ENCODE assay signal across 9 cellular contexts in the genomic region with DNA sequence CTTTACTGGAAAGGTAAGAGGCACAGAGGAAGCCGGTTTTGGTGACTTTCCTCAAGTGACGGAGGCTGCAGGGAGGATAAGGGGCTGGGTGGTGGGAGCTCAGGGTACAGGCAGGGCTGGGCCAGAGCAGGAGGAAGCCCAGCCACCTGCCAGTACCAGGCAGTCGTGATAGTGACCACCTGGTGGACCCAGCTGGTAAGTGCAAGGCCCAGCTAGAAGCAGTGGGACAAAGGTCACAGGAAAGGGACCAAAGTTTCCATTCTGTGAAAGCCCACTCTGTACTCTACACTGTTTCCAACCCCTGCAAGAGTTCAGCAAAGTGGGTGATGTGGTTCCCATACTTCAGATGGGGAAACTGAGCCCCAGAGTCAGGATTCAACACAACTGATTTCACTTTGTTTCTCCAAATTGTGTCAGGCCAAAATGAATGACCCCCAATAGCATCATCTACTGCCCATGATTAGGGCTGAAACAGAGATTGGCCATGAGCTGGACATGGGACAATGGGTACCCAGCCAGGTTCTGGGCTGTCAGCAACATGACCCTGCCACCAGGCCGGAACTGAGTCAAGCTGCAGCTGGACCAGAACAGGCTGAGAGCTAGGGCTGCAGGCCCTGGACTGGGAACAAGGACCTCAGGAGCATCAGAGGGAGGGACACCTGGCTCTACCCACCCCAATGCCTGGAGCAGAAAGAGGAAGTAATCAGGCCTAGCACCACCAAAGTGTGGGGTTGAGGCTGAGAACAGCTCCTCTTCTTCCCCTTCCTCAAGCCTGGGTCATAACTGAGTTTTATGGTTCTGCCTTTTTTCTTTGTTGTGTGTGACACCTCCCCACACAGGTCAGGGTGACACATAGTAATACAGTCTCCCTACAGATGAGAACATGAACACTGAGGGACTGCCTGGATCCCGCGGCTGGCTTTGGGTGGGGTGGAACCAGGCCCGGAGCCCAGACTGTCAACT. TPM values are rescaled to one million over a fixed set of nuclear protein-coding genes. Genes with fewer than 3 reads are reported as not detected.
DNase-seq lines count a peak whose midpoint lies in the region; ATAC-seq and TF ChIP-seq lines count a peak whose summit lies in the region.
"Had no signal": no experiment of that assay in that cellular context is flagged by ENCODE, and none has a peak within 500 bp of the region (broad histone marks: within the 10 kb centered on the region; RNA-seq: fewer than 3 reads in every experiment).

No MANE protein-coding gene starts in this region.

- H3K27me3 Mint-ChIP-seq in activated T-cell treated with anti-CD3 and anti-CD28 coated beads, Interleukin-2, amount 50 U/mL, for 72 hours (ENCODE audit: low read depth), result peaks cover 10% of the 10 kb centered on the region

- H3K4me3 ChIP-seq in GM06990 (replicated peaks; ENCODE audit: low read depth, low read length), result no peak overlapping the region
- no peak overlapping the region for H3K4me3 ChIP-seq in vagina
- no peak overlapping the region for H3K4me3 ChIP-seq in testis
- H3K4me3 ChIP-seq: lung had no signal

- no peak overlapping the region for H3K4me3 Mint-ChIP-seq in activated T-cell treated with anti-CD3 and anti-CD28 coated beads, Interleukin-2, amount 50 U/mL, for 72 hours

- H3K36me3 Mint-ChIP-seq in activated T-cell treated with anti-CD3 and anti-CD28 coated beads, Interleukin-2, amount 50 U/mL, for 72 hours (ENCODE audit: insufficient read depth in 2 of 2), result no peaks in the 10 kb centered on the region

- H3K27ac ChIP-seq in vagina (no peak overlapping the region), testis (no peak overlapping the region)

- H3K27me3 ChIP-seq in GM06990 (replicated peaks; ENCODE audit: control insufficient read depth, insufficient read depth, low read length) (no peaks in the 10 kb centered on the region), vagina (no peaks in the 10 kb centered on the region), testis (no peaks in the 10 kb centered on the region)

- TF ChIP-seq CTCF in GM06990 (IDR thresholded peaks at IDR 0.05; ENCODE audit: insufficient read depth, low read length, poor library complexity, severe bottlenecking), result peak; percentile 43
- TF ChIP-seq CTCF in LNCAP (IDR thresholded peaks at IDR 0.05), result peak; percentile 53
- TF ChIP-seq CTCF in vagina (IDR thresholded peaks at IDR 0.05), result no peak
- peak in 1 of 3 experiments; percentile 31 for TF ChIP-seq CTCF in testis (IDR thresholded peaks at IDR 0.05)

- 80 to 82% methylated on average over 6 to 7 of the region's 7 CpGs for WGBS in testis, 2 donors

- intact Hi-C loops in vagina (cut with DNase I), result no loop called here
- intact Hi-C loops in testis (cut with DNase I; ENCODE audit: low total_unique reads), result no loop called here

- TF ChIP-seq POLR2A in vagina (IDR thresholded peaks at IDR 0.05), result no peak
- no peak for TF ChIP-seq POLR2A in testis (IDR thresholded peaks at IDR 0.05)

- H3K36me3 ChIP-seq in GM06990 (ENCODE audit: control insufficient read depth, insufficient read depth, low read length) (peaks cover 15% of the 10 kb centered on the region), vagina (no peaks in the 10 kb centered on the region), testis (ENCODE audit: low read depth, missing control alignments) (no peaks in the 10 kb centered on the region)

- no peak overlapping the region for H3K27ac Mint-ChIP-seq in activated T-cell treated with anti-CD3 and anti-CD28 coated beads, Interleukin-2, amount 50 U/mL, for 72 hours

- no peaks in the 10 kb centered on the region for H3K4me1 Mint-ChIP-seq in activated T-cell treated with anti-CD3 and anti-CD28 coated beads, Interleukin-2, amount 50 U/mL, for 72 hours (ENCODE audit: low read depth)

- ATAC-seq in activated T-cell treated with anti-CD3 and anti-CD28 coated beads, Interleukin-2, amount 50 U/mL, for 72 hours (replicated peaks in 1 of 2), result peak; percentile 66 to 73
- no peak for ATAC-seq in HG03108 (IDR thresholded peaks at IDR 0.05; ENCODE audit: unreplicated experiment)

- no peaks in the 10 kb centered on the region for H3K9me3 ChIP-seq in vagina
- no peaks in the 10 kb centered on the region for H3K9me3 ChIP-seq in testis

- DNase-seq in GM06990 (ENCODE audit: extremely low read depth, insufficient read length) (peak; percentile 35), iPS-NIHi7 (ENCODE audit: extremely low spot score) (peak; percentile 84), vagina (ENCODE audit: extremely low spot score in 2 of 2) (no peak), testis (no peak), KG1 (lab: John Stamatoyannopoulos, UW) (no peak)
- peak; percentile 31 to 37 for DNase-seq in activated T-cell treated with anti-CD3 and anti-CD28 coated beads, Interleukin-2, amount 50 U/mL, for 72 hours

- H3K4me1 ChIP-seq in vagina, result peaks cover 10% of the 10 kb centered on the region
- no peaks in the 10 kb centered on the region for H3K4me1 ChIP-seq in testis

- H3K9me3 Mint-ChIP-seq in activated T-cell treated with anti-CD3 and anti-CD28 coated beads, Interleukin-2, amount 50 U/mL, for 72 hours, result no peaks in the 10 kb centered on the region

RNA-seq across cellular contexts. Expression of gene KCNN3, which starts 50.2 kb away (rescaled TPM):
- total RNA-seq in activated T-cell treated with anti-CD3 and anti-CD28 coated beads, Interleukin-2, amount 50 U/mL, for 72 hours, result under 1 TPM; 0.10 to 0.42 TPM
- 7.4 TPM for total RNA-seq in vagina
- under 1 TPM; 0.24 to 0.56 TPM for total RNA-seq in testis
- polyA plus RNA-seq in testis (ENCODE audit: insufficient read depth, low read depth, low replicate concordance), result 0.78 TPM

Comparison
In these comparisons a context has a peak if more than half of its experiments do, and no peak if none do; other contexts are left out.
1. DNase-seq: peak in GM06990 (single experiment), activated T-cell treated with anti-CD3 and anti-CD28 coated beads, Interleukin-2, amount 50 U/mL, for 72 hours (2 of 2) and iPS-NIHi7 (single experiment); none in vagina (0 of 2), testis (single experiment) and KG1 (single experiment).
2. CTCF ChIP-seq: peak in GM06990 (single experiment) and LNCAP (single experiment); none in vagina (0 of 3).